ENCODE assay signal across 1 cellular context in the genomic region with DNA sequence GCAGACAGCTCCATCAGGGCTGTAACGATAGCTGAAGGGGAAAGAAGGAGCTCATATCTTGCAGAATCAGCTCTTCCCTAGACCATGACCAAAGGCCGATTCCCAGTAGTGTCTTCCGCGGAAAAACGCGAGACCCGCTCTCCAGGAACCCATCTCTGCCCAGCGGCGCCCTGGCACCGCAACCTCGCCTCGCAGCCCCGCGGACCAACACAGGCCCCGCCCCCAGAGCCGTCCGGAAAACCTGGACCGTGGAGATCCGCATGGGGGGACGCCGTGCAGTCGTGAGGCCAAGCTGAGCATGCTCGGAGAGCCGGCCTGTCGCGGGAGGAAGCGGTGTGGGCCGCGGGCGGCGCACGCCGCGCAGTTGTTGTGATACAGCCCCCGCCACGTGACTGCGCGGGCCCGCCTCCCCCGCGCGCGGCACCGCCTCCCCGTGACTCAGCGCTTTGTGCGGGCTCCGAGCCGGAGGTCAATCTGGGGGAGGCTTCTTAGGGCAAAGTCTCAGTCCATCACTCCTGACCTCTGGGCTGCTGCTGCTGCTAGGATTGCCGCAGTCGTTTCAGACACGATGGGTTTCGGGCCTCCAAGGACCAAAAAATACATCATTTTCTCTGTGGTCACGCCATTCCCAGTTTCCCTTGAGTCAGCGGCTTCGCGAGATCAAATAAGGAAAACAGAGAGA.
TF ChIP-seq lines count a peak whose summit lies in the region.

No MANE protein-coding gene starts in this region.

TF ChIP-seq in GM12878, 131 proteins besides CTCF, POLR2A, EP300 and RAD21 (continued from another document):
- TF ChIP-seq NR2F1 (conservative IDR thresholded peaks at IDR 0.05) (peak; percentile 84; the same call in 1 of the 2 replicates), ZNF207 (IDR thresholded peaks at IDR 0.05; ENCODE audit: borderline replicate concordance) (peak; percentile 19; the same call in 1 of the 2 replicates), ZBED1 (IDR thresholded peaks at IDR 0.05; ENCODE audit: borderline replicate concordance) (peak; percentile 90; the same call in 1 of the 2 replicates), MEF2B (IDR thresholded peaks at IDR 0.05; ENCODE audit: partially characterized antibody, poor library complexity, severe bottlenecking) (no peak), RELA (IDR thresholded peaks at IDR 0.05; ENCODE audit: borderline replicate concordance, partially characterized antibody) (no peak), RBBP5 (conservative IDR thresholded peaks at IDR 0.05) (no peak), TBL1XR1 (IDR thresholded peaks at IDR 0.05; ENCODE audit: low read depth, low read length) (peak; percentile 64; the same call in 1 of the 2 replicates), NRF1 (conservative IDR thresholded peaks at IDR 0.05; ENCODE audit: low read depth, low read length) (peak; percentile 67), GABPA (IDR thresholded peaks at IDR 0.05; ENCODE audit: low read depth) (peak; percentile 25; the same call in 1 of the 2 replicates), SPI1 (IDR thresholded peaks at IDR 0.05; ENCODE audit: borderline replicate concordance, insufficient read depth, low read depth, low read length) (peak; percentile 35; the same call in 1 of the 2 replicates), POU2F2 (IDR thresholded peaks at IDR 0.05; ENCODE audit: borderline replicate concordance, low read depth, low read length) (peak; percentile 32; the same call in 1 of the 3 replicates), MTA2 (IDR thresholded peaks at IDR 0.05; ENCODE audit: low read depth) (no peak), KDM1A (IDR thresholded peaks at IDR 0.05; ENCODE audit: borderline replicate concordance) (no peak), POLR2AphosphoS2 (IDR thresholded peaks at IDR 0.05; ENCODE audit: low read depth, low read length) (no peak), HCFC1 (IDR thresholded peaks at IDR 0.05; ENCODE audit: low read length) (peak; percentile 49)
- TF ChIP-seq, protein P1, sequence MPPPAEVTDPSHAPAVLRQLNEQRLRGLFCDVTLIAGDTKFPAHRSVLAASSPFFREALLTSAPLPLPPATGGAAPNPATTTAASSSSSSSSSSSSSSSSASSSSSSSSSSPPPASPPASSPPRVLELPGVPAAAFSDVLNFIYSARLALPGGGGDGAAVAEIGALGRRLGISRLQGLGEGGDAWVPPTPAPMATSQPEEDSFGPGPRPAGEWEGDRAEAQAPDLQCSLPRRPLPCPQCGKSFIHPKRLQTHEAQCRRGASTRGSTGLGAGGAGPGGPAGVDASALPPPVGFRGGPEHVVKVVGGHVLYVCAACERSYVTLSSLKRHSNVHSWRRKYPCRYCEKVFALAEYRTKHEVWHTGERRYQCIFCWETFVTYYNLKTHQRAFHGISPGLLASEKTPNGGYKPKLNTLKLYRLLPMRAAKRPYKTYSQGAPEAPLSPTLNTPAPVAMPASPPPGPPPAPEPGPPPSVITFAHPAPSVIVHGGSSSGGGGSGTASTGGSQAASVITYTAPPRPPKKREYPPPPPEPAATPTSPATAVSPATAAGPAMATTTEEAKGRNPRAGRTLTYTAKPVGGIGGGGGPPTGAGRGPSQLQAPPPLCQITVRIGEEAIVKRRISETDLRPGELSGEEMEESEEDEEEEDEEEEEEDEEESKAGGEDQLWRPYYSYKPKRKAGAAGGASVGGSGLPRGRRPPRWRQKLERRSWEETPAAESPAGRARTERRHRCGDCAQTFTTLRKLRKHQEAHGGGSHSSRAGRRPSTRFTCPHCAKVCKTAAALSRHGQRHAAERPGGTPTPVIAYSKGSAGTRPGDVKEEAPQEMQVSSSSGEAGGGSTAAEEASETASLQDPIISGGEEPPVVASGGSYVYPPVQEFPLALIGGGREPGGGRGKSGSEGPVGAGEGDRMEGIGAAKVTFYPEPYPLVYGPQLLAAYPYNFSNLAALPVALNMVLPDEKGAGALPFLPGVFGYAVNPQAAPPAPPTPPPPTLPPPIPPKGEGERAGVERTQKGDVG (CRISPR knock-in tag; IDR thresholded peaks at IDR 0.05), result no peak
- TF ChIP-seq, protein P2, sequence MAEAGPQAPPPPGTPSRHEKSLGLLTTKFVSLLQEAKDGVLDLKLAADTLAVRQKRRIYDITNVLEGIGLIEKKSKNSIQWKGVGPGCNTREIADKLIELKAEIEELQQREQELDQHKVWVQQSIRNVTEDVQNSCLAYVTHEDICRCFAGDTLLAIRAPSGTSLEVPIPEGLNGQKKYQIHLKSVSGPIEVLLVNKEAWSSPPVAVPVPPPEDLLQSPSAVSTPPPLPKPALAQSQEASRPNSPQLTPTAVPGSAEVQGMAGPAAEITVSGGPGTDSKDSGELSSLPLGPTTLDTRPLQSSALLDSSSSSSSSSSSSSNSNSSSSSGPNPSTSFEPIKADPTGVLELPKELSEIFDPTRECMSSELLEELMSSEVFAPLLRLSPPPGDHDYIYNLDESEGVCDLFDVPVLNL (IDR thresholded peaks at IDR 0.05; ENCODE audit: low read depth, low read length), result no peak
